10 cellular contexts compared by ENCODE assay signal in genomic region chr10:26804418-26805393, GRCh38. TPM values are rescaled to one million over a fixed set of nuclear protein-coding genes. Genes with fewer than 3 reads are reported as not detected.
DNase-seq lines count a peak whose midpoint lies in the region; ATAC-seq and TF ChIP-seq lines count a peak whose summit lies in the region.
"Had no signal": no experiment of that assay in that cellular context is flagged by ENCODE, and none has a peak within 500 bp of the region (broad histone marks: within the 10 kb centered on the region; RNA-seq: fewer than 3 reads in every experiment).

No MANE protein-coding gene starts in this region.

- peak overlapping the region; percentile 64 for H3K4me2 ChIP-seq in Loucy (ENCODE audit: low read depth, low read length, poor library complexity, severe bottlenecking)

- no peaks in the 10 kb centered on the region for H3K9me2 ChIP-seq in Loucy (replicated peaks; ENCODE audit: low read depth, low read length)

- H3K4me1 Mint-ChIP-seq in Caco-2 (ENCODE audit: low read depth, unreplicated experiment), result peaks cover 24% of the 10 kb centered on the region

- H3K4me3 Mint-ChIP-seq in Caco-2 (ENCODE audit: unreplicated experiment), result no peak overlapping the region
- H3K4me3 Mint-ChIP-seq: T-helper 1 cell treated with Interleukin-12 subunit alpha and Interleukin-12 subunit beta and Interleukin-4 antibody, amounts not matched to agents 30 μg/mL and 1 μg/mL, for 36 hours had no signal

- H3K27ac Mint-ChIP-seq in Caco-2 (ENCODE audit: unreplicated experiment), result peak overlapping the region; percentile 40
- H3K27ac Mint-ChIP-seq: T-helper 1 cell treated with Interleukin-12 subunit alpha and Interleukin-12 subunit beta and Interleukin-4 antibody, amounts not matched to agents 30 μg/mL and 1 μg/mL, for 36 hours had no signal

- H3K9ac ChIP-seq in Loucy (ENCODE audit: low read depth, low read length, poor library complexity, severe bottlenecking), result no peak overlapping the region

- intact Hi-C loops in Caco-2 (cut with micrococcal nuclease; ENCODE audit: unreplicated experiment), result no loop called here
- intact Hi-C loops in dorsolateral prefrontal cortex (cut with DNase I), result no loop called here

- CTCF ChIA-PET in Caco-2 (lab: Charles Lee), result interaction anchor here (0.7 to 1.7 kb wide), 2 partner anchors 11 to 79 kb away, joined by 3 to 4 read pairs; no protein-coding TSS in a partner anchor

- H3K36me3 ChIP-seq in Caco-2 (ENCODE audit: control insufficient read depth, insufficient read depth, low read length), result no peaks in the 10 kb centered on the region
- peaks cover 5% of the 10 kb centered on the region; the same call in 1 of the 2 replicates for H3K36me3 ChIP-seq in Loucy (ENCODE audit: insufficient read depth, low read length)
- H3K36me3 ChIP-seq in neutrophil, result no peaks in the 10 kb centered on the region

- no peak for TF ChIP-seq CTCF in Caco-2 (IDR thresholded peaks at IDR 0.05; ENCODE audit: insufficient read depth in 1 of 2, low read depth in 1 of 2, low read length in 1 of 2, severe bottlenecking in 1 of 2, unreplicated experiment in 1 of 2)
- TF ChIP-seq CTCF in Loucy (conservative IDR thresholded peaks at IDR 0.05; ENCODE audit: low read length), result no peak
- TF ChIP-seq CTCF in dorsolateral prefrontal cortex (IDR thresholded peaks at IDR 0.05 in 54 of 56, conservative IDR thresholded peaks at IDR 0.05 in 2 of 56; ENCODE audit: low read depth in 1 of 56, partially characterized antibody in 56 of 56), result no peak
- TF ChIP-seq CTCF in neutrophil (IDR thresholded peaks at IDR 0.05), result no peak

- H3K79me2 ChIP-seq in Loucy (ENCODE audit: insufficient read depth, low read length), result peaks cover 94% of the 10 kb centered on the region

- peak overlapping the region in 54 of 59 donors; percentile 2 to 86 (median 62) for H3K27ac ChIP-seq in dorsolateral prefrontal cortex
- peak overlapping the region; percentile 5 for H3K27ac ChIP-seq in neutrophil

- H3K9me3 ChIP-seq in Caco-2 (no peaks in the 10 kb centered on the region), Loucy (ENCODE audit: insufficient read depth, low read depth, low read length) (no peaks in the 10 kb centered on the region), neutrophil (no peaks in the 10 kb centered on the region)

- H3K4me1 ChIP-seq in Caco-2 (peaks cover 9% of the 10 kb centered on the region), Loucy (ENCODE audit: insufficient read depth, low read length, poor library complexity, severe bottlenecking) (peaks cover 66% of the 10 kb centered on the region), neutrophil (ENCODE audit: control insufficient read depth in 1 of 2, insufficient read depth in 1 of 2, low read depth in 1 of 2, low read length in 1 of 2) (no peaks in the 10 kb centered on the region)

- H2AFZ ChIP-seq in Loucy (ENCODE audit: low read length), result no peak overlapping the region

- H3K36me3 Mint-ChIP-seq in Caco-2 (ENCODE audit: insufficient read depth, unreplicated experiment), result no peaks in the 10 kb centered on the region

- no peak for DNase-seq in Caco-2
- no peak for DNase-seq in dorsolateral prefrontal cortex
- no peak for DNase-seq in D341Med (ENCODE audit: low spot score)
- no peak for DNase-seq in HCEC 1CT
- DNase-seq: NCI-H2029 treated with DMSO at 0.1 percent for 48 hours, NCI-H526 treated with DMSO at 0.1 percent for 48 hours had no signal

- peaks cover 48% of the 10 kb centered on the region for H4K20me1 ChIP-seq in Loucy (ENCODE audit: insufficient read depth, low read length, poor library complexity, severe bottlenecking)

- BruUV-seq in Caco-2 (replicated peaks; lab: Mats Ljungman, UMichigan), result no TSS peak

- no peaks in the 10 kb centered on the region for H3K9me3 Mint-ChIP-seq in Caco-2 (ENCODE audit: unreplicated experiment)
- H3K9me3 Mint-ChIP-seq: T-helper 1 cell treated with Interleukin-12 subunit alpha and Interleukin-12 subunit beta and Interleukin-4 antibody, amounts not matched to agents 30 μg/mL and 1 μg/mL, for 36 hours had no signal

- no peaks in the 10 kb centered on the region for H3K27me3 ChIP-seq in Caco-2 (replicated peaks; ENCODE audit: control insufficient read depth, insufficient read depth, low read length)
- no peaks in the 10 kb centered on the region for H3K27me3 ChIP-seq in Loucy (ENCODE audit: insufficient read depth, low read length, poor library complexity, severe bottlenecking)
- no peaks in the 10 kb centered on the region for H3K27me3 ChIP-seq in dorsolateral prefrontal cortex
- H3K27me3 ChIP-seq in neutrophil, result no peaks in the 10 kb centered on the region

- ATAC-seq in HG02981 (IDR thresholded peaks at IDR 0.05; ENCODE audit: unreplicated experiment), result no peak

- H3F3A ChIP-seq in Loucy (ENCODE audit: low read depth), result peaks cover 8% of the 10 kb centered on the region; the same call in 1 of the 2 replicates

- no peak overlapping the region for H3K4me3 ChIP-seq in Caco-2 (ENCODE audit: low read depth, low read length)
- peak overlapping the region; percentile 52 for H3K4me3 ChIP-seq in Loucy (ENCODE audit: low read length, poor library complexity, severe bottlenecking)
- H3K4me3 ChIP-seq in dorsolateral prefrontal cortex, result peak overlapping the region in 2 of 59 donors; percentile 3 to 6
- H3K4me3 ChIP-seq in neutrophil (ENCODE audit: low read depth in 1 of 2, low read length in 1 of 2), result no peak overlapping the region

- POLR2A ChIA-PET in Caco-2 (lab: Charles Lee), result no interaction called here

- no peaks in the 10 kb centered on the region for H3K27me3 Mint-ChIP-seq in Caco-2 (ENCODE audit: insufficient read depth, unreplicated experiment)

RNA-seq across cellular contexts. Expression of gene ABI1, which starts 56.1 kb away (rescaled TPM):
- total RNA-seq in Caco-2 (2022) (89.6 and 95.8 TPM in 2 replicates), dorsolateral prefrontal cortex (100 to 1,000 TPM in 2 of 120 experiments, 10 to 100 TPM in 118; 47.5 to 104 (median 81.1) TPM)
